In genomic region chr12:44677724-44678123, GRCh38 we compare ENCODE assay signal across 24 cellular contexts.
"Had no signal": no experiment of that assay in that cellular context is flagged by ENCODE, and none has a peak within 500 bp of the region (broad histone marks: within the 10 kb centered on the region; RNA-seq: fewer than 3 reads in every experiment).

No MANE protein-coding gene starts in this region.

- DNase-seq: activated CD4-positive, alpha-beta T cell treated with anti-CD3 and anti-CD28 coated beads for 4 hours; activated CD4-positive, alpha-beta T cell treated with anti-CD3 and anti-CD28 coated beads, Interleukin-2, amount 50 U/mL, for 48 hours; activated CD4-positive, CD25-positive, alpha-beta regulatory T cell; activated CD8-positive, alpha-beta memory T cell treated with anti-CD3 and anti-CD28 coated beads, Interleukin-2, amount 50 U/mL, for 4 hours; activated gamma-delta T cell; activated naive CD4-positive, alpha-beta T cell treated with anti-CD3 and anti-CD28 coated beads, Interleukin-2, amount 10 ng/mL, durations not matched to agents 7 days and 5 days; activated T-cell treated with anti-CD3 and anti-CD28 coated beads, Interleukin-2, amount 50 U/mL, for 1 hour; amygdala; endodermal cell; esophagus squamous epithelium; foreskin melanocyte; heart right ventricle; kidney glomerular epithelial cell; left lung; mesendoderm; sigmoid colon; small intestine; stimulated activated CD4-positive, alpha-beta T cell treated with anti-CD3 and anti-CD28 coated beads, Interleukin-4, amount 100 ng/mL, for 24 hours; stimulated activated naive B cell treated with anti-CD40 and anti-IgM and Interleukin-4, amounts not matched to agents 10 μg/mL and 1 μg/mL and 100 μg/mL, for 72 hours had no signal

- ATAC-seq: heart right ventricle; left lung; natural killer cell treated with Interleukin-12 subunit alpha and Interleukin-12 subunit beta and Interleukin-15 and Interleukin-18, amount 100 ng/mL, for 72 hours had no signal

- H3K27me3 ChIP-seq: breast epithelium, esophagus squamous epithelium, left lung, sigmoid colon, tibial nerve had no signal

- H3K4me3 ChIP-seq: breast epithelium, esophagus squamous epithelium, heart right ventricle, left lung, lung, sigmoid colon, tibial nerve had no signal

- H3K36me3 ChIP-seq: breast epithelium, esophagus squamous epithelium, heart right ventricle, left lung, sigmoid colon, tibial nerve had no signal

- FAIRE-seq: small intestine, urothelium cell line had no signal
